In genomic region chr15:75843618-75844610, GRCh38 we compare ENCODE assay signal across 1 cellular context.
A peak's percentile ranks its signal among the peaks of the same experiment; 100 is the strongest.
TF ChIP-seq lines count a peak whose summit lies in the region.

No MANE protein-coding gene starts in this region.

TF ChIP-seq in K562, 482 proteins besides CTCF, POLR2A, EP300 and RAD21 (continues in another document):
- TF ChIP-seq, protein P1, sequence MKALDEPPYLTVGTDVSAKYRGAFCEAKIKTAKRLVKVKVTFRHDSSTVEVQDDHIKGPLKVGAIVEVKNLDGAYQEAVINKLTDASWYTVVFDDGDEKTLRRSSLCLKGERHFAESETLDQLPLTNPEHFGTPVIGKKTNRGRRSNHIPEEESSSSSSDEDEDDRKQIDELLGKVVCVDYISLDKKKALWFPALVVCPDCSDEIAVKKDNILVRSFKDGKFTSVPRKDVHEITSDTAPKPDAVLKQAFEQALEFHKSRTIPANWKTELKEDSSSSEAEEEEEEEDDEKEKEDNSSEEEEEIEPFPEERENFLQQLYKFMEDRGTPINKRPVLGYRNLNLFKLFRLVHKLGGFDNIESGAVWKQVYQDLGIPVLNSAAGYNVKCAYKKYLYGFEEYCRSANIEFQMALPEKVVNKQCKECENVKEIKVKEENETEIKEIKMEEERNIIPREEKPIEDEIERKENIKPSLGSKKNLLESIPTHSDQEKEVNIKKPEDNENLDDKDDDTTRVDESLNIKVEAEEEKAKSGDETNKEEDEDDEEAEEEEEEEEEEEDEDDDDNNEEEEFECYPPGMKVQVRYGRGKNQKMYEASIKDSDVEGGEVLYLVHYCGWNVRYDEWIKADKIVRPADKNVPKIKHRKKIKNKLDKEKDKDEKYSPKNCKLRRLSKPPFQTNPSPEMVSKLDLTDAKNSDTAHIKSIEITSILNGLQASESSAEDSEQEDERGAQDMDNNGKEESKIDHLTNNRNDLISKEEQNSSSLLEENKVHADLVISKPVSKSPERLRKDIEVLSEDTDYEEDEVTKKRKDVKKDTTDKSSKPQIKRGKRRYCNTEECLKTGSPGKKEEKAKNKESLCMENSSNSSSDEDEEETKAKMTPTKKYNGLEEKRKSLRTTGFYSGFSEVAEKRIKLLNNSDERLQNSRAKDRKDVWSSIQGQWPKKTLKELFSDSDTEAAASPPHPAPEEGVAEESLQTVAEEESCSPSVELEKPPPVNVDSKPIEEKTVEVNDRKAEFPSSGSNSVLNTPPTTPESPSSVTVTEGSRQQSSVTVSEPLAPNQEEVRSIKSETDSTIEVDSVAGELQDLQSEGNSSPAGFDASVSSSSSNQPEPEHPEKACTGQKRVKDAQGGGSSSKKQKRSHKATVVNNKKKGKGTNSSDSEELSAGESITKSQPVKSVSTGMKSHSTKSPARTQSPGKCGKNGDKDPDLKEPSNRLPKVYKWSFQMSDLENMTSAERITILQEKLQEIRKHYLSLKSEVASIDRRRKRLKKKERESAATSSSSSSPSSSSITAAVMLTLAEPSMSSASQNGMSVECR (CRISPR knock-in tag; IDR thresholded peaks at IDR 0.05), result peak; percentile 15
- TF ChIP-seq HDAC2 (IDR thresholded peaks at IDR 0.05), result 0 out of 2 replicates have a peak, but pooled peaks have one; percentile 17
- TF ChIP-seq SRSF3 (IDR thresholded peaks at IDR 0.05; ENCODE audit: insufficient read depth, low read length), result no peak
- TF ChIP-seq FIP1L1 (IDR thresholded peaks at IDR 0.05; ENCODE audit: low read depth, low read length, poor library complexity, severe bottlenecking), result peak; percentile 18
- no peak for TF ChIP-seq YBX1 (IDR thresholded peaks at IDR 0.05)
- TF ChIP-seq TFAM (CRISPR knock-in tag; conservative IDR thresholded peaks at IDR 0.05), result no peak
- peak in 1 of 2 experiments; percentile 27; a peak in 1 of 4 replicates for TF ChIP-seq SIN3A (IDR thresholded peaks at IDR 0.05; ENCODE audit: borderline replicate concordance in 2 of 2, control insufficient read depth in 1 of 2, low read depth in 2 of 2, low read length in 2 of 2)
- TF ChIP-seq GABPA (tag; conservative IDR thresholded peaks at IDR 0.05; ENCODE audit: low read depth), result peak; percentile 38; the same call in 1 of the 2 replicates
- peak; percentile 62 for TF ChIP-seq U2AF1 (optimal IDR thresholded peaks at IDR 0.05; ENCODE audit: low read depth, low read length)
- peak; percentile 81 for TF ChIP-seq CHD1 (IDR thresholded peaks at IDR 0.05; ENCODE audit: low read length)
- TF ChIP-seq CSDE1 (IDR thresholded peaks at IDR 0.05), result no peak; a peak in 1 of 4 replicates
- 0 out of 2 replicates have a peak, but pooled peaks have one; percentile 68 for TF ChIP-seq ZNF232 (CRISPR knock-in tag; IDR thresholded peaks at IDR 0.05)
- TF ChIP-seq ZBTB8A (IDR thresholded peaks at IDR 0.05; ENCODE audit: partially characterized antibody), result no peak
- TF ChIP-seq ELF4 (CRISPR knock-in tag; IDR thresholded peaks at IDR 0.05), result no peak
- TF ChIP-seq WHSC1 (IDR thresholded peaks at IDR 0.05; ENCODE audit: low read length), result no peak
- no peak for TF ChIP-seq RUNX1 (IDR thresholded peaks at IDR 0.05; ENCODE audit: low read depth)
- TF ChIP-seq ZNF592 (IDR thresholded peaks at IDR 0.05), result 0 out of 2 replicates have a peak, but pooled peaks have one; percentile 32
- peak; percentile 11 for TF ChIP-seq RBM22 (IDR thresholded peaks at IDR 0.05; ENCODE audit: low read depth, low read length, poor library complexity, severe bottlenecking)
- TF ChIP-seq MEF2D (tag; conservative IDR thresholded peaks at IDR 0.05; ENCODE audit: low read depth), result no peak
- TF ChIP-seq E2F6 (IDR thresholded peaks at IDR 0.05; ENCODE audit: borderline replicate concordance in 1 of 2, extremely low read depth in 1 of 2, insufficient read depth in 1 of 2, insufficient read length in 1 of 2, low read depth in 1 of 2, low read length in 1 of 2, poor library complexity in 1 of 2, severe bottlenecking in 1 of 2), result peak in 1 of 2 experiments; percentile 54
- peak in 1 of 2 experiments; percentile 57; a peak in 1 of 4 replicates for TF ChIP-seq UBTF (IDR thresholded peaks at IDR 0.05; ENCODE audit: borderline replicate concordance in 1 of 2, low read depth in 2 of 2, low read length in 2 of 2)
- TF ChIP-seq, protein P2, sequence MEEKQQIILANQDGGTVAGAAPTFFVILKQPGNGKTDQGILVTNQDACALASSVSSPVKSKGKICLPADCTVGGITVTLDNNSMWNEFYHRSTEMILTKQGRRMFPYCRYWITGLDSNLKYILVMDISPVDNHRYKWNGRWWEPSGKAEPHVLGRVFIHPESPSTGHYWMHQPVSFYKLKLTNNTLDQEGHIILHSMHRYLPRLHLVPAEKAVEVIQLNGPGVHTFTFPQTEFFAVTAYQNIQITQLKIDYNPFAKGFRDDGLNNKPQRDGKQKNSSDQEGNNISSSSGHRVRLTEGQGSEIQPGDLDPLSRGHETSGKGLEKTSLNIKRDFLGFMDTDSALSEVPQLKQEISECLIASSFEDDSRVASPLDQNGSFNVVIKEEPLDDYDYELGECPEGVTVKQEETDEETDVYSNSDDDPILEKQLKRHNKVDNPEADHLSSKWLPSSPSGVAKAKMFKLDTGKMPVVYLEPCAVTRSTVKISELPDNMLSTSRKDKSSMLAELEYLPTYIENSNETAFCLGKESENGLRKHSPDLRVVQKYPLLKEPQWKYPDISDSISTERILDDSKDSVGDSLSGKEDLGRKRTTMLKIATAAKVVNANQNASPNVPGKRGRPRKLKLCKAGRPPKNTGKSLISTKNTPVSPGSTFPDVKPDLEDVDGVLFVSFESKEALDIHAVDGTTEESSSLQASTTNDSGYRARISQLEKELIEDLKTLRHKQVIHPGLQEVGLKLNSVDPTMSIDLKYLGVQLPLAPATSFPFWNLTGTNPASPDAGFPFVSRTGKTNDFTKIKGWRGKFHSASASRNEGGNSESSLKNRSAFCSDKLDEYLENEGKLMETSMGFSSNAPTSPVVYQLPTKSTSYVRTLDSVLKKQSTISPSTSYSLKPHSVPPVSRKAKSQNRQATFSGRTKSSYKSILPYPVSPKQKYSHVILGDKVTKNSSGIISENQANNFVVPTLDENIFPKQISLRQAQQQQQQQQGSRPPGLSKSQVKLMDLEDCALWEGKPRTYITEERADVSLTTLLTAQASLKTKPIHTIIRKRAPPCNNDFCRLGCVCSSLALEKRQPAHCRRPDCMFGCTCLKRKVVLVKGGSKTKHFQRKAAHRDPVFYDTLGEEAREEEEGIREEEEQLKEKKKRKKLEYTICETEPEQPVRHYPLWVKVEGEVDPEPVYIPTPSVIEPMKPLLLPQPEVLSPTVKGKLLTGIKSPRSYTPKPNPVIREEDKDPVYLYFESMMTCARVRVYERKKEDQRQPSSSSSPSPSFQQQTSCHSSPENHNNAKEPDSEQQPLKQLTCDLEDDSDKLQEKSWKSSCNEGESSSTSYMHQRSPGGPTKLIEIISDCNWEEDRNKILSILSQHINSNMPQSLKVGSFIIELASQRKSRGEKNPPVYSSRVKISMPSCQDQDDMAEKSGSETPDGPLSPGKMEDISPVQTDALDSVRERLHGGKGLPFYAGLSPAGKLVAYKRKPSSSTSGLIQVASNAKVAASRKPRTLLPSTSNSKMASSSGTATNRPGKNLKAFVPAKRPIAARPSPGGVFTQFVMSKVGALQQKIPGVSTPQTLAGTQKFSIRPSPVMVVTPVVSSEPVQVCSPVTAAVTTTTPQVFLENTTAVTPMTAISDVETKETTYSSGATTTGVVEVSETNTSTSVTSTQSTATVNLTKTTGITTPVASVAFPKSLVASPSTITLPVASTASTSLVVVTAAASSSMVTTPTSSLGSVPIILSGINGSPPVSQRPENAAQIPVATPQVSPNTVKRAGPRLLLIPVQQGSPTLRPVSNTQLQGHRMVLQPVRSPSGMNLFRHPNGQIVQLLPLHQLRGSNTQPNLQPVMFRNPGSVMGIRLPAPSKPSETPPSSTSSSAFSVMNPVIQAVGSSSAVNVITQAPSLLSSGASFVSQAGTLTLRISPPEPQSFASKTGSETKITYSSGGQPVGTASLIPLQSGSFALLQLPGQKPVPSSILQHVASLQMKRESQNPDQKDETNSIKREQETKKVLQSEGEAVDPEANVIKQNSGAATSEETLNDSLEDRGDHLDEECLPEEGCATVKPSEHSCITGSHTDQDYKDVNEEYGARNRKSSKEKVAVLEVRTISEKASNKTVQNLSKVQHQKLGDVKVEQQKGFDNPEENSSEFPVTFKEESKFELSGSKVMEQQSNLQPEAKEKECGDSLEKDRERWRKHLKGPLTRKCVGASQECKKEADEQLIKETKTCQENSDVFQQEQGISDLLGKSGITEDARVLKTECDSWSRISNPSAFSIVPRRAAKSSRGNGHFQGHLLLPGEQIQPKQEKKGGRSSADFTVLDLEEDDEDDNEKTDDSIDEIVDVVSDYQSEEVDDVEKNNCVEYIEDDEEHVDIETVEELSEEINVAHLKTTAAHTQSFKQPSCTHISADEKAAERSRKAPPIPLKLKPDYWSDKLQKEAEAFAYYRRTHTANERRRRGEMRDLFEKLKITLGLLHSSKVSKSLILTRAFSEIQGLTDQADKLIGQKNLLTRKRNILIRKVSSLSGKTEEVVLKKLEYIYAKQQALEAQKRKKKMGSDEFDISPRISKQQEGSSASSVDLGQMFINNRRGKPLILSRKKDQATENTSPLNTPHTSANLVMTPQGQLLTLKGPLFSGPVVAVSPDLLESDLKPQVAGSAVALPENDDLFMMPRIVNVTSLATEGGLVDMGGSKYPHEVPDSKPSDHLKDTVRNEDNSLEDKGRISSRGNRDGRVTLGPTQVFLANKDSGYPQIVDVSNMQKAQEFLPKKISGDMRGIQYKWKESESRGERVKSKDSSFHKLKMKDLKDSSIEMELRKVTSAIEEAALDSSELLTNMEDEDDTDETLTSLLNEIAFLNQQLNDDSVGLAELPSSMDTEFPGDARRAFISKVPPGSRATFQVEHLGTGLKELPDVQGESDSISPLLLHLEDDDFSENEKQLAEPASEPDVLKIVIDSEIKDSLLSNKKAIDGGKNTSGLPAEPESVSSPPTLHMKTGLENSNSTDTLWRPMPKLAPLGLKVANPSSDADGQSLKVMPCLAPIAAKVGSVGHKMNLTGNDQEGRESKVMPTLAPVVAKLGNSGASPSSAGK (IDR thresholded peaks at IDR 0.05), result peak; percentile 68
